18 cellular contexts compared by ENCODE assay signal in genomic region chr3:12656193-12656592, GRCh38. TPM values are rescaled to one million over a fixed set of nuclear protein-coding genes. Genes with fewer than 3 reads are reported as not detected.
DNase-seq lines count a peak whose midpoint lies in the region; ATAC-seq and TF ChIP-seq lines count a peak whose summit lies in the region.
"Had no signal": no experiment of that assay in that cellular context is flagged by ENCODE, and none has a peak within 500 bp of the region (broad histone marks: within the 10 kb centered on the region; RNA-seq: fewer than 3 reads in every experiment).

No MANE protein-coding gene starts in this region.

- CTCF ChIA-PET in PC-9 (lab: Charles Lee), result no interaction called here

- H3K27me3 ChIP-seq in cardiac muscle cell (no peaks in the 10 kb centered on the region), PC-9 (ENCODE audit: insufficient read depth, low read depth) (no peaks in the 10 kb centered on the region), right lobe of liver (no peaks in the 10 kb centered on the region), skeletal muscle tissue (ENCODE audit: control insufficient read depth in 3 of 3, insufficient read depth in 3 of 3, low read length in 3 of 3) (no peaks in the 10 kb centered on the region)
- H3K27me3 ChIP-seq: suprapubic skin had no signal

- no peak for TF ChIP-seq CTCF in cardiac muscle cell (IDR thresholded peaks at IDR 0.05; ENCODE audit: low read depth, low read length)
- no peak for TF ChIP-seq CTCF in PC-9 (conservative IDR thresholded peaks at IDR 0.05)
- no peak for TF ChIP-seq CTCF in right lobe of liver (IDR thresholded peaks at IDR 0.05)

- peaks cover 31% of the 10 kb centered on the region for H3K4me1 ChIP-seq in cardiac muscle cell (ENCODE audit: low read depth)
- H3K4me1 ChIP-seq in PC-9 (replicated peaks; ENCODE audit: insufficient read depth), result peaks cover 28% of the 10 kb centered on the region
- H3K4me1 ChIP-seq in right lobe of liver, result peaks cover 0 to 53% (median 20%) of the 10 kb centered on the region in 4 donors
- H3K4me1 ChIP-seq in skeletal muscle tissue (ENCODE audit: control insufficient read depth in 3 of 3, insufficient read depth in 3 of 3, low read length in 3 of 3), result peaks cover 26 to 39% (median 37%) of the 10 kb centered on the region in 3 donors

- H3F3A ChIP-seq in PC-9 (ENCODE audit: insufficient read depth, low read depth), result peaks cover 14% of the 10 kb centered on the region; the same call in 1 of the 2 replicates

- ATAC-seq in Right ventricle myocardium superior (ENCODE audit: poor library complexity) (no peak), right lobe of liver (peak; percentile 15 to 47 (median 34))

- H3K9me2 ChIP-seq in PC-9 (ENCODE audit: insufficient read depth), result no peaks in the 10 kb centered on the region

- H3K27ac ChIP-seq in cardiac muscle cell (peak overlapping the region; percentile 45), PC-9 (0 out of 2 replicates have a peak overlapping the region, but pooled peaks have one; percentile 5), right lobe of liver (peak overlapping the region in 1 of 3 donors; percentile 19), skeletal muscle tissue (ENCODE audit: low read depth, low read length) (peak overlapping the region; percentile 21)
- H3K27ac ChIP-seq: C4-2B, HL-60, suprapubic skin had no signal

- intact Hi-C loops in Right ventricle myocardium superior (cut with DNase I) (no loop called here), PC-9 (cut with micrococcal nuclease; ENCODE audit: unreplicated experiment) (no loop called here), right lobe of liver (cut with DNase I) (no loop called here)

- H3K9me3 ChIP-seq in cardiac muscle cell (ENCODE audit: low read depth) (no peaks in the 10 kb centered on the region), PC-9 (ENCODE audit: insufficient read depth, low read depth) (no peaks in the 10 kb centered on the region), right lobe of liver (no peaks in the 10 kb centered on the region), skeletal muscle tissue (ENCODE audit: control insufficient read depth in 3 of 3, low read length in 3 of 3) (no peaks in the 10 kb centered on the region)
- H3K9me3 ChIP-seq: suprapubic skin had no signal

- H3K4me3 ChIP-seq in cardiac muscle cell, result no peak overlapping the region
- H3K4me3 ChIP-seq in PC-9, result no peak overlapping the region
- H3K4me3 ChIP-seq in right lobe of liver, result no peak overlapping the region
- H3K4me3 ChIP-seq in skeletal muscle tissue (ENCODE audit: low read length in 3 of 3), result no peak overlapping the region
- H3K4me3 ChIP-seq: suprapubic skin had no signal

- no TSS peak for BruUV-seq in PC-9 (replicated peaks; lab: Mats Ljungman, UMichigan)

- H3K79me2 ChIP-seq in PC-9 (ENCODE audit: low read depth), result peaks cover 95% of the 10 kb centered on the region

- TF ChIP-seq POLR2A in right lobe of liver (IDR thresholded peaks at IDR 0.05), result no peak

- DNase-seq in cardiac muscle cell (ENCODE audit: low read depth in 1 of 2, low spot score in 1 of 2) (no peak), Right ventricle myocardium superior (no peak), PC-9 (no peak), right lobe of liver (no peak), NCI-H146 (lab: John Stamatoyannopoulos, UW) (no peak), 8988T (no peak), Kasumi-1 (lab: John Stamatoyannopoulos, UW) (no peak)
- DNase-seq: activated CD8-positive, alpha-beta memory T cell treated with anti-CD3 and anti-CD28 coated beads, Interleukin-2, amount 50 U/mL, for 4 hours; DMS153; KG1; mammary epithelial cell; NCI-H1092; NCI-H2081; NCI-H446 had no signal

- POLR2A ChIA-PET in PC-9 (lab: Charles Lee; ENCODE audit: unreplicated experiment), result no interaction called here

- no peak overlapping the region for H3K4me2 ChIP-seq in PC-9

- no peaks in the 10 kb centered on the region for H3K36me3 ChIP-seq in cardiac muscle cell
- no peaks in the 10 kb centered on the region for H3K36me3 ChIP-seq in PC-9 (ENCODE audit: low read depth)
- H3K36me3 ChIP-seq in right lobe of liver, result no peaks in the 10 kb centered on the region
- peaks cover 0 to 3% (median 0%) of the 10 kb centered on the region in 3 donors for H3K36me3 ChIP-seq in skeletal muscle tissue (ENCODE audit: control insufficient read depth in 3 of 3, insufficient read depth in 3 of 3, low read length in 3 of 3)

- peaks cover 77% of the 10 kb centered on the region for H4K20me1 ChIP-seq in PC-9 (ENCODE audit: insufficient read depth)

- H3K9ac ChIP-seq in skeletal muscle tissue (ENCODE audit: low read depth in 1 of 3, low read length in 3 of 3), result no peak overlapping the region

- no peak overlapping the region for H2AFZ ChIP-seq in PC-9

RNA-seq across cellular contexts. Expression of gene RAF1, which starts 7.7 kb away (rescaled TPM):
- total RNA-seq in cardiac muscle cell (104 and 153 TPM in 2 replicates), Right ventricle myocardium superior (142 TPM), PC-9 (2021) (65.3 and 72.4 TPM in 2 replicates), right lobe of liver (10 to 100 TPM; 55.7 to 72.8 (median 60.4) TPM), skeletal muscle tissue (131 TPM)
- 82.8 and 97.0 TPM in 2 replicates for polyA plus RNA-seq in cardiac muscle cell
